Comparison of ENCODE assay signal across 14 cellular contexts in genomic region chrX:30302957-30303356, GRCh38. TPM values are rescaled to one million over a fixed set of nuclear protein-coding genes. Genes with fewer than 3 reads are reported as not detected.
DNase-seq lines count a peak whose midpoint lies in the region; ATAC-seq and TF ChIP-seq lines count a peak whose summit lies in the region.
"Had no signal": no experiment of that assay in that cellular context is flagged by ENCODE, and none has a peak within 500 bp of the region (broad histone marks: within the 10 kb centered on the region; RNA-seq: fewer than 3 reads in every experiment).

No MANE protein-coding gene starts in this region.

- no peak overlapping the region for H3K14ac ChIP-seq in mesenchymal stem cell (ENCODE audit: low read length in 2 of 2)

- no peak overlapping the region for H2BK5ac ChIP-seq in mesenchymal stem cell (ENCODE audit: low read depth, low read length, poor library complexity, severe bottlenecking)

- peak; percentile 44 for DNase-seq in AG08396 (ENCODE audit: low spot score)
- DNase-seq in M059J (ENCODE audit: low read depth) = peak; percentile 79
- peak in 9 of 10 donors; percentile 34 to 59 (median 52) for DNase-seq in dorsolateral prefrontal cortex
- DNase-seq in mesenchymal stem cell = no peak
- no peak for DNase-seq in amniotic stem cell (lab: John Stamatoyannopoulos, UW)
- DNase-seq in NCI-H1436 treated with DMSO at 0.1 percent for 48 hours (lab: John Stamatoyannopoulos, UW) = no peak
- no peak for DNase-seq in stimulated activated CD4-positive, alpha-beta T cell treated with anti-CD3 and anti-CD28 coated beads, Interleukin-1b, Interleukin-23, amount 100 ng/mL, for 48 hours
- DNase-seq: activated CD4-positive, CD25-positive, alpha-beta regulatory T cell; AML-193; esophagus squamous epithelium had no signal

- H3K4ac ChIP-seq in mesenchymal stem cell (ENCODE audit: low read depth in 1 of 2, low read length in 2 of 2) = no peak overlapping the region

- no peak overlapping the region for H3K4me2 ChIP-seq in mesenchymal stem cell (ENCODE audit: low read length, poor library complexity, severe bottlenecking)

- no peak overlapping the region for H3K23ac ChIP-seq in mesenchymal stem cell (ENCODE audit: low read length in 2 of 2)

- H2BK120ac ChIP-seq in mesenchymal stem cell (ENCODE audit: low read depth, low read length) = no peak overlapping the region

- H4K91ac ChIP-seq in mesenchymal stem cell (ENCODE audit: low read length) = no peak overlapping the region

- no peak overlapping the region for H4K8ac ChIP-seq in mesenchymal stem cell (ENCODE audit: low read length)

- no peak for TF ChIP-seq CTCF in dorsolateral prefrontal cortex (IDR thresholded peaks at IDR 0.05 in 54 of 56, conservative IDR thresholded peaks at IDR 0.05 in 2 of 56; ENCODE audit: low read depth in 1 of 56, partially characterized antibody in 56 of 56)

- 90% methylated on average over 6 of the region's 6 CpGs for WGBS in mesenchymal stem cell

- H3K9me3 ChIP-seq in mesenchymal stem cell (ENCODE audit: control insufficient read depth, low read length) = no peaks in the 10 kb centered on the region
- H3K9me3 ChIP-seq: esophagus squamous epithelium had no signal

- intact Hi-C loops in dorsolateral prefrontal cortex (cut with DNase I) = no loop called here

- H3K27ac ChIP-seq in dorsolateral prefrontal cortex (no peak overlapping the region), mesenchymal stem cell (ENCODE audit: low read length, poor library complexity, severe bottlenecking) (no peak overlapping the region)

- no peak for ATAC-seq in HG03520 (IDR thresholded peaks at IDR 0.05; ENCODE audit: unreplicated experiment)

- H2BK12ac ChIP-seq in mesenchymal stem cell (ENCODE audit: low read length in 2 of 2) = no peak overlapping the region

- H2AK5ac ChIP-seq in mesenchymal stem cell (ENCODE audit: low read length, severe bottlenecking) = no peak overlapping the region

- peaks cover under 1% of the 10 kb centered on the region for H3K4me1 ChIP-seq in mesenchymal stem cell (ENCODE audit: control insufficient read depth, insufficient read depth, low read depth, low read length)

- peak overlapping the region in 1 of 59 donors; percentile 11 for H3K4me3 ChIP-seq in dorsolateral prefrontal cortex
- H3K4me3 ChIP-seq in mesenchymal stem cell (ENCODE audit: insufficient read depth in 1 of 2, low read depth in 1 of 2, low read length in 2 of 2) = no peak overlapping the region
- H3K4me3 ChIP-seq: esophagus squamous epithelium had no signal

- H2AFZ ChIP-seq in mesenchymal stem cell (ENCODE audit: low read depth, low read length) = no peak overlapping the region

- H3K27me3 ChIP-seq in dorsolateral prefrontal cortex = peaks cover 0 to 94% (median 49%) of the 10 kb centered on the region in 45 donors
- H3K27me3 ChIP-seq in mesenchymal stem cell (ENCODE audit: control insufficient read depth in 1 of 2, insufficient read depth in 1 of 2, low read length in 2 of 2) = peaks cover 0 to 19% of the 10 kb centered on the region in 2 experiments

- no peaks in the 10 kb centered on the region for H3K79me1 ChIP-seq in mesenchymal stem cell (replicated peaks; ENCODE audit: low read length, poor library complexity, severe bottlenecking)

- H3K18ac ChIP-seq in mesenchymal stem cell (ENCODE audit: low read depth in 1 of 2, low read length in 2 of 2) = no peak overlapping the region

- no peak overlapping the region for H2BK15ac ChIP-seq in mesenchymal stem cell (ENCODE audit: low read depth, poor library complexity, severe bottlenecking)

- peak overlapping the region; percentile 68 for H3K9ac ChIP-seq in mesenchymal stem cell (ENCODE audit: low read length)

- H3K36me3 ChIP-seq in mesenchymal stem cell (ENCODE audit: control insufficient read depth in 1 of 2, insufficient read depth in 2 of 2, low read depth in 1 of 2, low read length in 2 of 2) = peaks cover 0 to 14% of the 10 kb centered on the region in 2 experiments
- H3K36me3 ChIP-seq: esophagus squamous epithelium had no signal

RNA-seq across cellular contexts. Expression of gene NR0B1, which starts 6.2 kb away (rescaled TPM):
- not detected in 2 replicates for total RNA-seq in M059J (2014; rRNA removed; shearing (Covaris generic))
- total RNA-seq in dorsolateral prefrontal cortex = 1 to 10 TPM in 13 of 120 experiments, under 1 TPM in 80, not detected in 27; 0.19 to 1.7 (median 0.55) TPM
- 0.22 TPM for polyA plus RNA-seq in mesenchymal stem cell (2013, experiment 1 of 2)
- 0.34 TPM for polyA plus RNA-seq in mesenchymal stem cell (2013, experiment 2 of 2)
- total RNA-seq: osteoblast had no signal

RNA-seq across cellular contexts. Expression of gene MAGEB1, which starts 56.0 kb away (rescaled TPM):
- total RNA-seq in M059J (2014; rRNA removed; shearing (Covaris generic)) = not detected in 2 replicates
- total RNA-seq in dorsolateral prefrontal cortex = not detected
- polyA plus RNA-seq in mesenchymal stem cell (2013, experiment 1 of 2) = not detected
- polyA plus RNA-seq in mesenchymal stem cell (2013, experiment 2 of 2) = not detected
- total RNA-seq: esophagus squamous epithelium, kidney epithelial cell, osteoblast, subcutaneous adipose tissue had no signal

Comparison
In these comparisons a context has a peak if more than half of its experiments do, and no peak if none do; other contexts are left out.
1. DNase-seq: peak in AG08396 (single experiment), M059J (single experiment) and dorsolateral prefrontal cortex (9 of 10); none in mesenchymal stem cell (single experiment), amniotic stem cell (single experiment), NCI-H1436 treated with DMSO at 0.1 percent for 48 hours (single experiment) and stimulated activated CD4-positive, alpha-beta T cell treated with anti-CD3 and anti-CD28 coated beads, Interleukin-1b, Interleukin-23, amount 100 ng/mL, for 48 hours (single experiment).